12 cellular contexts compared by ENCODE assay signal in the genomic region with DNA sequence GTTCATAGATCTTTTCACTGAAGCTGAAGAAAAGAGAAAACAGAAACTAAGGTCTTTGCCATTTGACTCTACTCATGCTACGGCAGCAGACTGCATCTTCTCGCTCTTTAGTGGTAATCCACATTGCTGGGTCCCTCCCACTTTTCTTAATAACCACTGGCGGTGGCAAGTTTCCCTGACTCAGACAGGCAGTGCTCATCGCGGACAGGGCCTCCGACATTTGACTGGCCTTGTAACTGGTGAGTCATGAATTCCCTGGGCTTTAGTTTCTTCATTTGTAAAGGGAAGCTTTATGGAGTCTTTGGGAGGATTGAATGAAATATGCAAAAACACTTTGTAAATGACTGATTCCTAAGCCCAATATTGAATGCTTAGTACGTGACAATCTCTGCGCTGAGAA.
DNase-seq lines count a peak whose midpoint lies in the region; ATAC-seq and TF ChIP-seq lines count a peak whose summit lies in the region.
"Had no signal": no experiment of that assay in that cellular context is flagged by ENCODE, and none has a peak within 500 bp of the region (broad histone marks: within the 10 kb centered on the region; RNA-seq: fewer than 3 reads in every experiment).

No MANE protein-coding gene starts in this region.

- TF ChIP-seq CTCF in fibroblast of lung (conservative IDR thresholded peaks at IDR 0.05 in 1 of 2, IDR thresholded peaks at IDR 0.05 in 1 of 2; ENCODE audit: low read depth in 1 of 2, low read length in 2 of 2) (no peak), osteocyte (IDR thresholded peaks at IDR 0.05) (no peak), type B pancreatic cell (conservative IDR thresholded peaks at IDR 0.05) (no peak)

- peak overlapping the region; percentile 49 for H3K4me3 Mint-ChIP-seq in osteocyte (ENCODE audit: unreplicated experiment)
- no peak overlapping the region for H3K4me3 Mint-ChIP-seq in type B pancreatic cell
- H3K4me3 Mint-ChIP-seq: activated T-helper 1 cell treated with anti-CD3 and anti-CD28 coated beads, Interleukin-12 subunit alpha, Interleukin-12 subunit beta, Interleukin-2, Interleukin-4 antibody, amounts not matched to agents 30 ng/mL and 10 ng/mL and 1 ng/mL, durations not matched to agents 14 hours and 24 hours and 36 hours had no signal

- DNase-seq in ELF-1 (ENCODE audit: low read depth, low spot score): peak; percentile 28
- peak; percentile 37 for DNase-seq in OCI-M1 (lab: John Stamatoyannopoulos, UW)
- DNase-seq in fibroblast of lung (ENCODE audit: low read depth in 2 of 2): peak; percentile 94 to 99
- DNase-seq in osteocyte (ENCODE audit: extremely low spot score, unreplicated experiment): no peak
- no peak for DNase-seq in activated T-cell treated with anti-CD3 and anti-CD28 coated beads, Interleukin-2, amount 50 U/mL, for 1 hour
- no peak for DNase-seq in cerebellar nuclear complex (lab: John Stamatoyannopoulos, UW)
- DNase-seq in type B pancreatic cell (ENCODE audit: extremely low spot score, unreplicated experiment): no peak
- DNase-seq: DND-41, stomach had no signal

- peaks cover 3% of the 10 kb centered on the region for H3K9me3 Mint-ChIP-seq in osteocyte (ENCODE audit: unreplicated experiment)
- peaks cover 3% of the 10 kb centered on the region for H3K9me3 Mint-ChIP-seq in type B pancreatic cell
- H3K9me3 Mint-ChIP-seq: activated T-helper 1 cell treated with anti-CD3 and anti-CD28 coated beads, Interleukin-12 subunit alpha, Interleukin-12 subunit beta, Interleukin-2, Interleukin-4 antibody, amounts not matched to agents 30 ng/mL and 10 ng/mL and 1 ng/mL, durations not matched to agents 14 hours and 24 hours and 36 hours had no signal

- no peaks in the 10 kb centered on the region for H3K9me3 ChIP-seq in fibroblast of lung (ENCODE audit: control insufficient read depth, insufficient read depth, low read depth, low read length)
- H3K9me3 ChIP-seq: stomach had no signal

- H3K27ac ChIP-seq in fibroblast of lung (ENCODE audit: insufficient read depth, low read length): peak overlapping the region; percentile 20
- H3K27ac ChIP-seq: KMS-11, stomach had no signal

- H3K27me3 Mint-ChIP-seq in osteocyte (ENCODE audit: unreplicated experiment) (no peaks in the 10 kb centered on the region), type B pancreatic cell (no peaks in the 10 kb centered on the region)

- peak overlapping the region; percentile 76 for H3K4me2 ChIP-seq in fibroblast of lung (ENCODE audit: extremely low read depth, insufficient read depth, low read length)
- H3K4me2 ChIP-seq: KMS-11 had no signal

- H3K4me1 Mint-ChIP-seq in osteocyte (ENCODE audit: unreplicated experiment) (peaks cover 32% of the 10 kb centered on the region), type B pancreatic cell (ENCODE audit: unreplicated experiment) (peaks cover 14% of the 10 kb centered on the region)

- H3K4me3 ChIP-seq in fibroblast of lung (replicated peaks in 1 of 4; ENCODE audit: control extremely low read depth in 1 of 4, insufficient read depth in 1 of 4, low read depth in 3 of 4, low read length in 4 of 4): no peak overlapping the region
- H3K4me3 ChIP-seq: stomach had no signal

- peak overlapping the region; percentile 80 for H3K27ac Mint-ChIP-seq in osteocyte (ENCODE audit: unreplicated experiment)
- no peak overlapping the region for H3K27ac Mint-ChIP-seq in type B pancreatic cell
- H3K27ac Mint-ChIP-seq: activated T-helper 1 cell treated with anti-CD3 and anti-CD28 coated beads, Interleukin-12 subunit alpha, Interleukin-12 subunit beta, Interleukin-2, Interleukin-4 antibody, amounts not matched to agents 30 ng/mL and 10 ng/mL and 1 ng/mL, durations not matched to agents 14 hours and 24 hours and 36 hours had no signal

- no peaks in the 10 kb centered on the region for H3K27me3 ChIP-seq in fibroblast of lung (ENCODE audit: control insufficient read depth, insufficient read depth, low read length)
- H3K27me3 ChIP-seq: stomach had no signal

- H2AFZ ChIP-seq in fibroblast of lung (ENCODE audit: low read length): no peak overlapping the region

- no peak overlapping the region for H3K9ac ChIP-seq in fibroblast of lung (ENCODE audit: insufficient read depth, low read length)
- H3K9ac ChIP-seq: KMS-11 had no signal

- no peak for ATAC-seq in HG02852 (IDR thresholded peaks at IDR 0.05; ENCODE audit: unreplicated experiment)

- no peaks in the 10 kb centered on the region for H3K79me2 ChIP-seq in fibroblast of lung (ENCODE audit: control insufficient read depth, insufficient read depth, low read length)

- peaks cover 3% of the 10 kb centered on the region for H3K4me1 ChIP-seq in fibroblast of lung (ENCODE audit: control insufficient read depth, extremely low read depth, insufficient read depth, low read length)

- H3K36me3 Mint-ChIP-seq in osteocyte (ENCODE audit: unreplicated experiment): no peaks in the 10 kb centered on the region
- peaks cover 3% of the 10 kb centered on the region for H3K36me3 Mint-ChIP-seq in type B pancreatic cell

- H3K36me3 ChIP-seq in fibroblast of lung (ENCODE audit: control insufficient read depth, insufficient read depth, low read length): no peaks in the 10 kb centered on the region
- H3K36me3 ChIP-seq: stomach had no signal

- no peaks in the 10 kb centered on the region for H4K20me1 ChIP-seq in fibroblast of lung (ENCODE audit: control insufficient read depth, extremely low read depth, insufficient read depth, low read length)

Comparison
In these comparisons a context has a peak if more than half of its experiments do, and no peak if none do; other contexts are left out.
1. DNase-seq: peak in ELF-1 (single experiment), OCI-M1 (single experiment) and fibroblast of lung (2 of 2); none in osteocyte (single experiment), activated T-cell treated with anti-CD3 and anti-CD28 coated beads, Interleukin-2, amount 50 U/mL, for 1 hour (single experiment), cerebellar nuclear complex (0 of 2) and type B pancreatic cell (single experiment).